ENCODE assay signal across 8 cellular contexts in genomic region chr1:77514871-77515776, GRCh38.
DNase-seq lines count a peak whose midpoint lies in the region; ATAC-seq, FAIRE-seq and TF ChIP-seq lines count a peak whose summit lies in the region.

No MANE protein-coding gene starts in this region.

- H3K18ac ChIP-seq in H1 (ENCODE audit: extremely low read depth, low read length), result peak overlapping the region; percentile 17

- H2BK120ac ChIP-seq in H1 (replicated peaks; ENCODE audit: low read depth, low read length), result no peak overlapping the region

- H3K27ac ChIP-seq in BLaER1 treated with 17β-estradiol and CSF1 and Interleukin-3, amounts not matched to agents 10 nM and 100 nM, result no peak overlapping the region
- peak overlapping the region; percentile 68 for H3K27ac ChIP-seq in H1 (ENCODE audit: low read depth, low read length)

- no peak overlapping the region for H2BK15ac ChIP-seq in H1 (ENCODE audit: low read length)

- no peak overlapping the region for H3K14ac ChIP-seq in H1 (ENCODE audit: insufficient read length)

- intact Hi-C loops in mucosa of descending colon (cut with DNase I, micrococcal nuclease), result no loop called here

- no peak overlapping the region; a peak in 1 of 22 replicates for H3K9ac ChIP-seq in BLaER1 treated with 17β-estradiol and CSF1 and Interleukin-3, amounts not matched to agents 10 nM and 100 nM
- H3K9ac ChIP-seq in H1 (replicated peaks in 1 of 4; ENCODE audit: extremely low read depth in 1 of 4, low read depth in 3 of 4, low read length in 3 of 4), result peak overlapping the region in 1 of 4 experiments; percentile 32; a peak in 3 of 7 replicates

- peak overlapping the region; percentile 92 for H2BK5ac ChIP-seq in H1 (ENCODE audit: low read depth, low read length)

- DNase-seq in NCI-H1048 (lab: John Stamatoyannopoulos, UW) (peak; percentile 26), H1 (ENCODE audit: low read depth in 1 of 2, low spot score in 2 of 2) (peak; percentile 56 to 57), mucosa of descending colon (no peak), NCI-H128 (lab: John Stamatoyannopoulos, UW; ENCODE audit: unreplicated experiment) (no peak), RPMI8226 (no peak)
- no peak for DNase-seq in activated naive CD4-positive, alpha-beta T cell treated with anti-CD3 and anti-CD28 coated beads, Interleukin-2, amount 50 U/mL, for 72 hours (ENCODE audit: low spot score in 2 of 2)

- POLR2A ChIA-PET in H1 (lab: Charles Lee; ENCODE audit: partially characterized antibody), result interaction anchor here (0.5 to 2.8 kb wide), 9 partner anchors 8 to 930 kb away, joined by 3 to 8 read pairs (median 3); no protein-coding TSS in a partner anchor

- no peaks in the 10 kb centered on the region for H3K79me2 ChIP-seq in H1 (ENCODE audit: control insufficient read depth in 1 of 2, insufficient read depth in 2 of 2, low read length in 2 of 2)

- H3K23me2 ChIP-seq in H1 (ENCODE audit: low read depth, low read length), result no peaks in the 10 kb centered on the region

- peak; percentile 48 to 64 for TF ChIP-seq RAD21 in H1 (IDR thresholded peaks at IDR 0.05 in 1 of 2, conservative IDR thresholded peaks at IDR 0.05 in 1 of 2; ENCODE audit: low read depth in 2 of 2, low read length in 2 of 2)

- 40% methylated on average over 10 of the region's 10 CpGs; no CpG with 5 or more reads in 1 of the 2 experiments for WGBS in H1 (ENCODE audit: extremely low coverage in 1 of 2, insufficient coverage in 1 of 2, insufficient read length in 1 of 2, insufficient replicate concordance in 2 of 2, low coverage in 1 of 2, low lambda C conversion rate in 2 of 2, missing lambda C conversion rate in 1 of 2), 2 experiments

- H3K79me1 ChIP-seq in H1 (ENCODE audit: low read depth, low read length), result no peaks in the 10 kb centered on the region

- no peaks in the 10 kb centered on the region; a peak in 1 of 22 replicates for H4K20me1 ChIP-seq in BLaER1 treated with 17β-estradiol and CSF1 and Interleukin-3, amounts not matched to agents 10 nM and 100 nM
- H4K20me1 ChIP-seq in H1 (replicated peaks in 1 of 2; ENCODE audit: control insufficient read depth in 1 of 2, insufficient read depth in 2 of 2, low read length in 2 of 2), result no peaks in the 10 kb centered on the region

- H2AK5ac ChIP-seq in H1 (ENCODE audit: low read depth, low read length), result 0 out of 2 replicates have a peak overlapping the region, but pooled peaks have one; percentile 39

- H3K36me3 Mint-ChIP-seq in activated naive CD4-positive, alpha-beta T cell treated with anti-CD3 and anti-CD28 coated beads, Interleukin-2, amount 50 U/mL, for 72 hours, result peaks cover 4 to 6% of the 10 kb centered on the region in 2 donors

- ATAC-seq in mucosa of descending colon, result peak; percentile 14
- no peak for ATAC-seq in activated naive CD4-positive, alpha-beta T cell treated with anti-CD3 and anti-CD28 coated beads, Interleukin-2, amount 50 U/mL, for 72 hours
- no peak for ATAC-seq in GM21737 (IDR thresholded peaks at IDR 0.05; ENCODE audit: unreplicated experiment)

- TF ChIP-seq CTCF in H1 (IDR thresholded peaks at IDR 0.05; ENCODE audit: control extremely low read depth in 1 of 3, insufficient read depth in 1 of 3, low read depth in 1 of 3, low read length in 3 of 3), result peak; percentile 39 to 55 (median 50)
- no peak for TF ChIP-seq CTCF in mucosa of descending colon (IDR thresholded peaks at IDR 0.05)

- TF ChIP-seq POLR2A in H1 (IDR thresholded peaks at IDR 0.05; ENCODE audit: control extremely low read depth in 1 of 2, low read depth in 2 of 2, low read length in 2 of 2), result no peak

- H3K36me3 ChIP-seq in BLaER1 treated with 17β-estradiol and CSF1 and Interleukin-3, amounts not matched to agents 10 nM and 100 nM, result no peaks in the 10 kb centered on the region
- H3K36me3 ChIP-seq in H1 (ENCODE audit: control insufficient read depth in 2 of 4, insufficient read depth in 4 of 4, low read length in 3 of 4), result no peaks in the 10 kb centered on the region
- no peaks in the 10 kb centered on the region for H3K36me3 ChIP-seq in mucosa of descending colon (ENCODE audit: low read depth)

- H3K4me1 ChIP-seq in BLaER1 treated with 17β-estradiol and CSF1 and Interleukin-3, amounts not matched to agents 10 nM and 100 nM, result peaks cover 0 to 12% (median 9%) of the 10 kb centered on the region in 10 experiments; a peak in 13 of 20 replicates
- peaks cover 4 to 18% (median 13%) of the 10 kb centered on the region in 4 experiments for H3K4me1 ChIP-seq in H1 (replicated peaks in 1 of 4; ENCODE audit: control insufficient read depth in 3 of 4, insufficient read depth in 4 of 4, low read length in 3 of 4)
- no peaks in the 10 kb centered on the region for H3K4me1 ChIP-seq in mucosa of descending colon (ENCODE audit: low read depth)

- H3K4ac ChIP-seq in H1 (replicated peaks; ENCODE audit: insufficient read length, low read depth, low read length), result no peak overlapping the region

- H2BK20ac ChIP-seq in H1 (ENCODE audit: low read length), result peak overlapping the region; percentile 75; the same call in 1 of the 2 replicates

- H4K8ac ChIP-seq in H1 (ENCODE audit: extremely low read depth, insufficient read depth, low read length), result peak overlapping the region; percentile 72

- peaks cover 3 to 16% of the 10 kb centered on the region in 2 donors for H3K9me3 Mint-ChIP-seq in activated naive CD4-positive, alpha-beta T cell treated with anti-CD3 and anti-CD28 coated beads, Interleukin-2, amount 50 U/mL, for 72 hours

- H2BK12ac ChIP-seq in H1 (ENCODE audit: low read depth, low read length), result peak overlapping the region; percentile 95; the same call in 1 of the 2 replicates

- H4K5ac ChIP-seq in H1 (ENCODE audit: insufficient read length, low read depth, low read length), result peak overlapping the region; percentile 28

- no peak overlapping the region for H4K91ac ChIP-seq in H1 (replicated peaks; ENCODE audit: insufficient read length, low read length)

- TF ChIP-seq EP300 in H1 (IDR thresholded peaks at IDR 0.05; ENCODE audit: borderline replicate concordance in 1 of 2, low read depth in 2 of 2, low read length in 2 of 2), result no peak

- no peak overlapping the region for H3K56ac ChIP-seq in H1 (replicated peaks; ENCODE audit: insufficient read length, low read depth, low read length)

- 0 out of 2 replicates have a peak overlapping the region, but pooled peaks have one; percentile 25 for H2AFZ ChIP-seq in H1 (ENCODE audit: low read length)

- H3K27me3 ChIP-seq in BLaER1 treated with 17β-estradiol and CSF1 and Interleukin-3, amounts not matched to agents 10 nM and 100 nM, result no peaks in the 10 kb centered on the region; a peak in 2 of 22 replicates
- no peaks in the 10 kb centered on the region for H3K27me3 ChIP-seq in H1 (replicated peaks in 1 of 4; ENCODE audit: control insufficient read depth in 3 of 4, extremely low read depth in 1 of 4, insufficient read depth in 3 of 4, low read length in 3 of 4)

- no peak overlapping the region for H3K4me3 ChIP-seq in BLaER1 treated with 17β-estradiol and CSF1 and Interleukin-3, amounts not matched to agents 10 nM and 100 nM
- H3K4me3 ChIP-seq in H1 (ENCODE audit: extremely low read depth in 1 of 4, insufficient read depth in 2 of 4, low read depth in 3 of 4, low read length in 4 of 4) (peak overlapping the region in 1 of 4 experiments; percentile 23; a peak in 2 of 8 replicates), mucosa of descending colon (no peak overlapping the region)

- peaks cover 0 to 20% (median 11%) of the 10 kb centered on the region in 11 experiments; a peak in 13 of 22 replicates for H3K9me3 ChIP-seq in BLaER1 treated with 17β-estradiol and CSF1 and Interleukin-3, amounts not matched to agents 10 nM and 100 nM (replicated peaks in 1 of 11)
- H3K9me3 ChIP-seq in H1 (ENCODE audit: insufficient read depth in 2 of 2, low read depth in 1 of 2, low read length in 1 of 2), result no peaks in the 10 kb centered on the region
- no peaks in the 10 kb centered on the region for H3K9me3 ChIP-seq in mucosa of descending colon

- peak overlapping the region; percentile 1 to 59 (median 13); a peak in 16 of 22 replicates for H3K4me2 ChIP-seq in BLaER1 treated with 17β-estradiol and CSF1 and Interleukin-3, amounts not matched to agents 10 nM and 100 nM
- peak overlapping the region; percentile 38 to 61 for H3K4me2 ChIP-seq in H1 (ENCODE audit: insufficient read depth in 1 of 2, low read depth in 2 of 2, low read length in 2 of 2)

- H3K27ac Mint-ChIP-seq in activated naive CD4-positive, alpha-beta T cell treated with anti-CD3 and anti-CD28 coated beads, Interleukin-2, amount 50 U/mL, for 72 hours, result peak overlapping the region in 1 of 2 donors; percentile 29

- CTCF ChIA-PET in H1 (lab: Charles Lee; ENCODE audit: partially characterized antibody), result interaction anchor here (0.6 to 3.2 kb wide), 12 partner anchors 9 to 101 kb away, joined by 3 to 25 read pairs (median 4); no protein-coding TSS in a partner anchor

- no peak overlapping the region for H3K23ac ChIP-seq in H1 (ENCODE audit: insufficient read length)

- peak; percentile 45 for FAIRE-seq in H1 (lab: Jason Lieb, UNC)

TF ChIP-seq in H1, 55 proteins besides CTCF, POLR2A, EP300 and RAD21 (continues in another document):
- TF ChIP-seq CTBP2 (IDR thresholded peaks at IDR 0.05; ENCODE audit: borderline replicate concordance, insufficient read depth, insufficient read length, low read length) (no peak), POLR2AphosphoS5 (IDR thresholded peaks at IDR 0.05; ENCODE audit: low read depth, low read length) (peak; percentile 49; the same call in 1 of the 2 replicates), CEBPB (IDR thresholded peaks at IDR 0.05; ENCODE audit: low read depth, low read length) (no peak), JUN (IDR thresholded peaks at IDR 0.05; ENCODE audit: low read depth, low read length) (no peak), KDM5A (IDR thresholded peaks at IDR 0.05; ENCODE audit: low read length) (no peak), NRF1 (IDR thresholded peaks at IDR 0.05; ENCODE audit: low read depth, low read length) (no peak), SP1 (IDR thresholded peaks at IDR 0.05; ENCODE audit: low read depth, low read length) (no peak), TAF1 (IDR thresholded peaks at IDR 0.05; ENCODE audit: low read depth, low read length) (0 out of 2 replicates have a peak, but pooled peaks have one; percentile 35), CHD1 (IDR thresholded peaks at IDR 0.05; ENCODE audit: low read depth, low read length) (no peak), TEAD4 (IDR thresholded peaks at IDR 0.05; ENCODE audit: low read depth, low read length) (no peak), PHF8 (conservative IDR thresholded peaks at IDR 0.05; ENCODE audit: low read depth, low read length) (no peak), MAX (IDR thresholded peaks at IDR 0.05) (peak; percentile 61), RFX5 (IDR thresholded peaks at IDR 0.05; ENCODE audit: borderline replicate concordance, low read depth, low read length) (no peak), SP2 (IDR thresholded peaks at IDR 0.05; ENCODE audit: low read length) (no peak), FOSL1 (IDR thresholded peaks at IDR 0.05; ENCODE audit: insufficient read depth, low read depth, low read length) (no peak), HDAC6 (IDR thresholded peaks at IDR 0.05; ENCODE audit: low read depth, low read length) (no peak)

Comparison
In these comparisons a context has a peak if more than half of its experiments do, and no peak if none do; other contexts are left out.
1. DNase-seq: peak in NCI-H1048 (single experiment) and H1 (2 of 2); none in mucosa of descending colon (0 of 3), NCI-H128 (single experiment), RPMI8226 (single experiment) and activated naive CD4-positive, alpha-beta T cell treated with anti-CD3 and anti-CD28 coated beads, Interleukin-2, amount 50 U/mL, for 72 hours (0 of 2).